9 cellular contexts compared by ENCODE assay signal in genomic region chrX:73977542-73978169, GRCh38.
DNase-seq lines count a peak whose midpoint lies in the region; ATAC-seq, FAIRE-seq and TF ChIP-seq lines count a peak whose summit lies in the region.
"Had no signal": no experiment of that assay in that cellular context is flagged by ENCODE, and none has a peak within 500 bp of the region (broad histone marks: within the 10 kb centered on the region; RNA-seq: fewer than 3 reads in every experiment).

No MANE protein-coding gene starts in this region.

- intact Hi-C loops in activated CD4-positive, alpha-beta memory T cell treated with anti-CD3 and anti-CD28 coated beads for 36 hours (cut with micrococcal nuclease), result loop anchor here (1.0 kb wide), 1 partner anchor 33 kb away; no protein-coding TSS in a partner anchor

- peaks cover 32% of the 10 kb centered on the region for H3K4me1 Mint-ChIP-seq in activated CD4-positive, alpha-beta memory T cell treated with anti-CD3 and anti-CD28 coated beads for 36 hours (ENCODE audit: low read depth)
- peaks cover 16% of the 10 kb centered on the region for H3K4me1 Mint-ChIP-seq in stimulated activated effector memory CD8-positive, alpha-beta T cell treated with anti-CD3 and anti-CD28 coated beads, Interleukin-12 subunit alpha, Interleukin-12 subunit beta, amount 100 ng/mL, for 72 hours

- FAIRE-seq in D721Med (lab: Jason Lieb, UNC), result no peak
- FAIRE-seq: endometrium had no signal

- DNase-seq in activated gamma-delta T cell treated with anti-CD3 and anti-CD28 coated beads, Interleukin-2, amount 50 U/mL, for 16 hours (ENCODE audit: low read depth), result peak; percentile 4
- no peak for DNase-seq in activated gamma-delta T cell treated with Interleukin-2 at 50 U/mL for 16 hours
- no peak for DNase-seq in activated CD4-positive, alpha-beta memory T cell treated with anti-CD3 and anti-CD28 coated beads for 36 hours
- no peak for DNase-seq in stimulated activated effector memory CD8-positive, alpha-beta T cell treated with anti-CD3 and anti-CD28 coated beads, Interleukin-12 subunit alpha, Interleukin-12 subunit beta, amount 100 ng/mL, for 72 hours (ENCODE audit: low spot score in 2 of 2)
- DNase-seq in DMS53 treated with DMSO at 0.1 percent for 48 hours (lab: John Stamatoyannopoulos, UW; ENCODE audit: unreplicated experiment), result no peak
- DNase-seq in COLO668 (lab: John Stamatoyannopoulos, UW; ENCODE audit: unreplicated experiment), result no peak
- DNase-seq in D721Med (ENCODE audit: insufficient read length, low spot score), result no peak

- H3K4me3 Mint-ChIP-seq in activated CD4-positive, alpha-beta memory T cell treated with anti-CD3 and anti-CD28 coated beads for 36 hours, result no peak overlapping the region
- no peak overlapping the region for H3K4me3 Mint-ChIP-seq in stimulated activated effector memory CD8-positive, alpha-beta T cell treated with anti-CD3 and anti-CD28 coated beads, Interleukin-12 subunit alpha, Interleukin-12 subunit beta, amount 100 ng/mL, for 72 hours

- no peak for TF ChIP-seq CTCF in D721Med (IDR thresholded peaks at IDR 0.05; ENCODE audit: insufficient read depth, missing control alignments)

- CTCF ChIA-PET in activated CD4-positive, alpha-beta memory T cell treated with anti-CD3 and anti-CD28 coated beads for 36 hours (lab: Charles Lee), result no interaction called here

- peak; percentile 93 for ATAC-seq in HG02885 (IDR thresholded peaks at IDR 0.05; ENCODE audit: poor library complexity, unreplicated experiment)
- peak; percentile 85 for ATAC-seq in stimulated activated effector memory CD8-positive, alpha-beta T cell treated with anti-CD3 and anti-CD28 coated beads, Interleukin-12 subunit alpha, Interleukin-12 subunit beta, amount 100 ng/mL, for 72 hours

- peak overlapping the region; percentile 65 for H3K27ac Mint-ChIP-seq in activated CD4-positive, alpha-beta memory T cell treated with anti-CD3 and anti-CD28 coated beads for 36 hours
- peak overlapping the region; percentile 69 for H3K27ac Mint-ChIP-seq in stimulated activated effector memory CD8-positive, alpha-beta T cell treated with anti-CD3 and anti-CD28 coated beads, Interleukin-12 subunit alpha, Interleukin-12 subunit beta, amount 100 ng/mL, for 72 hours

- POLR2A ChIA-PET in activated CD4-positive, alpha-beta memory T cell treated with anti-CD3 and anti-CD28 coated beads for 36 hours (lab: Charles Lee), result no interaction called here

- H3K36me3 Mint-ChIP-seq in activated CD4-positive, alpha-beta memory T cell treated with anti-CD3 and anti-CD28 coated beads for 36 hours, result peaks cover 2% of the 10 kb centered on the region
- H3K36me3 Mint-ChIP-seq in stimulated activated effector memory CD8-positive, alpha-beta T cell treated with anti-CD3 and anti-CD28 coated beads, Interleukin-12 subunit alpha, Interleukin-12 subunit beta, amount 100 ng/mL, for 72 hours, result peaks cover 14% of the 10 kb centered on the region

- no peaks in the 10 kb centered on the region for H3K27me3 Mint-ChIP-seq in activated CD4-positive, alpha-beta memory T cell treated with anti-CD3 and anti-CD28 coated beads for 36 hours

- no peaks in the 10 kb centered on the region for H3K9me3 Mint-ChIP-seq in activated CD4-positive, alpha-beta memory T cell treated with anti-CD3 and anti-CD28 coated beads for 36 hours
- H3K9me3 Mint-ChIP-seq in stimulated activated effector memory CD8-positive, alpha-beta T cell treated with anti-CD3 and anti-CD28 coated beads, Interleukin-12 subunit alpha, Interleukin-12 subunit beta, amount 100 ng/mL, for 72 hours, result no peaks in the 10 kb centered on the region
